8 cellular contexts compared by ENCODE assay signal in the genomic region with DNA sequence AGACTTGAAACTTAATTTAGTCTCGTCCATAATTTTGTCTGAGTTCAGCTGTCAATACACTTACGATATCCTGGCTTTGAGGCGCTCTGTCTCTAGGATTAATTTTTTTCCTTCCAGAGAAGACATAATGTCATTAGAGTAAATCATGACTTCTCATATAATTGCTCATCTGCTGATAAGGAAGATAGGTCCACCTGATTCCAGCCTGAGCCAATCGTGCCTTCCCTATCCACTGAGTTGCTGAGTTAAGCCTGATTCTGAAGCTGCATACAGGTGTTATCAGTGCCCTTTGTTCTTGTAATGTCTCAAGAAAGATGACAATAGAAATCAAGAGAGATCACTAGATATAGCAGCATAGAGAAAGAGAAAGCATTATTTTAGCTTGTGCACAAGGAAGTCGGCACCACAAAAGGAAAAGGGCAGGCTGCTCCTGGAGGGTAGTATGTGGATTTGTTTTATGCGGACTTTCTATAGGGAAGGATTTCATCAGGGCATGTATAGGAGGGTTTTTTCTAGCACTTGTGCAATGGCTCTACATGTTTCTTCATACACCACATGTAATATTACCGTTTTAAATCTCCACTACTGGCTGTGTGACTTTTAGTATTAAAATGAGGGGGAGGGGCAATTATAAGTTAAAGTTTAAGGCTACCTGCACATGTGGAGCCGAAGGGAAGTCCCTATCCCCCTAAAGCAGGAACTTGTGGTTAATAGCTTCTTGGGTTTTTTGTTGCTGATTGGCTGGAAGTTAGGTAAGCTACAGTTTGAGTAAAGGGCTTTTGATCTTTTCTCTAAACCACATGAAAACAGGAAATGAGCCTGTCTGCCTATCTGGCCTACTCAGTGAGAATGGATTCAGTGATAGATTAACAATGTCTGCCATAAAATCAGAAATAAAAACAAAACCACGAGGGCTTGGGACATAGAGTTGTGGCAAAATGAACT.
DNase-seq lines count a peak whose midpoint lies in the region; ATAC-seq and TF ChIP-seq lines count a peak whose summit lies in the region.

No MANE protein-coding gene starts in this region.

- H3K27me3 ChIP-seq in BE2C, result no peaks in the 10 kb centered on the region

- H3K36me3 Mint-ChIP-seq in T-helper 17 cell (ENCODE audit: low read depth) (no peaks in the 10 kb centered on the region), endothelial cell (ENCODE audit: low read depth, unreplicated experiment) (no peaks in the 10 kb centered on the region)

- H3K9me3 ChIP-seq in BE2C (no peaks in the 10 kb centered on the region), T-helper 17 cell (ENCODE audit: control insufficient read depth, low read length, poor library complexity, severe bottlenecking) (peaks cover 7% of the 10 kb centered on the region)

- no peaks in the 10 kb centered on the region for H3K9me3 Mint-ChIP-seq in endothelial cell (ENCODE audit: unreplicated experiment)

- H3K4me3 Mint-ChIP-seq in T-helper 17 cell, result peak overlapping the region; percentile 75
- no peak overlapping the region for H3K4me3 Mint-ChIP-seq in endothelial cell (ENCODE audit: unreplicated experiment)

- no peak for TF ChIP-seq CTCF in BE2C (IDR thresholded peaks at IDR 0.05; ENCODE audit: low read depth, low read length)
- no peak for TF ChIP-seq CTCF in endothelial cell (IDR thresholded peaks at IDR 0.05; ENCODE audit: unreplicated experiment)

- H3K4me3 ChIP-seq in BE2C (ENCODE audit: low read depth, low read length), result no peak overlapping the region

- peaks cover 6% of the 10 kb centered on the region for H3K4me1 ChIP-seq in BE2C

- peak; percentile 96 for ATAC-seq in GM19328 (IDR thresholded peaks at IDR 0.05; ENCODE audit: unreplicated experiment)
- ATAC-seq in HG03159 (IDR thresholded peaks at IDR 0.05; ENCODE audit: unreplicated experiment), result peak; percentile 99
- ATAC-seq in T-helper 17 cell, result peak; percentile 97

- H3K27me3 Mint-ChIP-seq in T-helper 17 cell (no peaks in the 10 kb centered on the region), endothelial cell (ENCODE audit: unreplicated experiment) (no peaks in the 10 kb centered on the region)

- DNase-seq in BE2C (peak; percentile 7), T-helper 17 cell (peak in 2 of 3 donors; percentile 22 to 24), endothelial cell (ENCODE audit: low spot score) (no peak), NCI-H2227 (lab: John Stamatoyannopoulos, UW; ENCODE audit: unreplicated experiment) (no peak), NCI-H2196 treated with DMSO at 0.1 percent for 48 hours (lab: John Stamatoyannopoulos, UW; ENCODE audit: unreplicated experiment) (no peak), COLO668 (lab: John Stamatoyannopoulos, UW; ENCODE audit: unreplicated experiment) (no peak)

- H3K36me3 ChIP-seq in BE2C, result no peaks in the 10 kb centered on the region

- H3K27ac Mint-ChIP-seq in T-helper 17 cell (peak overlapping the region; percentile 95), endothelial cell (ENCODE audit: unreplicated experiment) (peak overlapping the region; percentile 64)

- H3K4me1 Mint-ChIP-seq in T-helper 17 cell (peaks cover 13% of the 10 kb centered on the region), endothelial cell (ENCODE audit: unreplicated experiment) (peaks cover 10% of the 10 kb centered on the region)

Comparison
In these comparisons a context has a peak if more than half of its experiments do, and no peak if none do; other contexts are left out.
1. DNase-seq: peak in BE2C (single experiment) and T-helper 17 cell (2 of 3); none in endothelial cell (single experiment), NCI-H2227 (single experiment), NCI-H2196 treated with DMSO at 0.1 percent for 48 hours (single experiment) and COLO668 (single experiment).
2. Peak in every context shown above with its lines, with median percentiles within 50 percentile points of each other: ATAC-seq.